In genomic region chr20:63748356-63749270, GRCh38 we compare ENCODE assay signal across 23 cellular contexts. TPM values are rescaled to one million over a fixed set of nuclear protein-coding genes. Genes with fewer than 3 reads are reported as not detected.
DNase-seq lines count a peak whose midpoint lies in the region; ATAC-seq, FAIRE-seq and TF ChIP-seq lines count a peak whose summit lies in the region.
"Had no signal": no experiment of that assay in that cellular context is flagged by ENCODE, and none has a peak within 500 bp of the region (broad histone marks: within the 10 kb centered on the region; RNA-seq: fewer than 3 reads in every experiment).

No MANE protein-coding gene starts in this region.

- 0 out of 22 replicates have a peak overlapping the region, but pooled peaks of 2 of the 11 experiments have one; percentile 18 to 33 for H3K9ac ChIP-seq in BLaER1 treated with 17β-estradiol and CSF1 and Interleukin-3, amounts not matched to agents 10 nM and 100 nM
- H3K9ac ChIP-seq in HepG2 (ENCODE audit: insufficient read depth, low read depth, low read length), result no peak overlapping the region

- TF ChIP-seq RAD21 in HepG2 (CRISPR knock-in tag; IDR thresholded peaks at IDR 0.05), result no peak

- intact Hi-C loops in HepG2 (cut with micrococcal nuclease; ENCODE audit: unreplicated experiment), result loop anchor here (10.0 kb wide), 1 partner anchor 116 kb away; the partner anchor contains the start of genes ABHD16B and TPD52L2

- peak overlapping the region in 1 of 11 experiments; percentile 6; a peak in 1 of 22 replicates for H3K27ac ChIP-seq in BLaER1 treated with 17β-estradiol and CSF1 and Interleukin-3, amounts not matched to agents 10 nM and 100 nM
- no peak overlapping the region for H3K27ac ChIP-seq in RWPE2 (ENCODE audit: poor library complexity, severe bottlenecking)
- H3K27ac ChIP-seq in HepG2 (ENCODE audit: extremely low read length, insufficient read depth, low read length), result no peak overlapping the region
- H3K27ac ChIP-seq in brain microvascular endothelial cell, result no peak overlapping the region
- H3K27ac ChIP-seq: gastroesophageal sphincter, pancreas, SJSA1, vagina had no signal

- in situ Hi-C loops in HepG2 (cut with HindIII; ENCODE audit: extremely low pct_ligation_motif_present, low pct_unique_long_range_greater_than_20kb), result no loop called here
- in situ Hi-C loops in brain microvascular endothelial cell (cut with HindIII; ENCODE audit: low pct_ligation_motif_present, low sequenced_read_pairs), result no loop called here

- WGBS in HepG2 (ENCODE audit: low lambda C conversion rate), result 65% methylated on average over 20 of the region's 24 CpGs

- peaks cover 1 to 14% (median 2%) of the 10 kb centered on the region in 11 experiments; a peak in 16 of 22 replicates for H3K36me3 ChIP-seq in BLaER1 treated with 17β-estradiol and CSF1 and Interleukin-3, amounts not matched to agents 10 nM and 100 nM
- H3K36me3 ChIP-seq in RWPE2 (ENCODE audit: low read depth), result peaks cover 7% of the 10 kb centered on the region
- peaks cover 3 to 4% of the 10 kb centered on the region in 2 experiments; a peak in 4 of 5 replicates for H3K36me3 ChIP-seq in HepG2 (replicated peaks in 1 of 2; ENCODE audit: control insufficient read depth in 1 of 2, insufficient read depth in 2 of 2, low read length in 2 of 2)
- H3K36me3 ChIP-seq in brain microvascular endothelial cell (replicated peaks), result no peaks in the 10 kb centered on the region
- H3K36me3 ChIP-seq: pancreas had no signal

- no peak for FAIRE-seq in HepG2 (lab: Jason Lieb, UNC)
- FAIRE-seq: GM12892, pancreas had no signal

- ATAC-seq in RWPE2 (ENCODE audit: low read depth) (no peak), HepG2 (peak; percentile 0), HG03196 (IDR thresholded peaks at IDR 0.05; ENCODE audit: unreplicated experiment) (no peak), GM18858 (IDR thresholded peaks at IDR 0.05; ENCODE audit: unreplicated experiment) (no peak)
- ATAC-seq: gastroesophageal sphincter had no signal

- no peak overlapping the region for H3K4me3 ChIP-seq in BLaER1 treated with 17β-estradiol and CSF1 and Interleukin-3, amounts not matched to agents 10 nM and 100 nM
- no peak overlapping the region for H3K4me3 ChIP-seq in RWPE2 (ENCODE audit: severe bottlenecking)
- H3K4me3 ChIP-seq in HepG2 (replicated peaks in 1 of 3; ENCODE audit: insufficient read depth in 1 of 3, low read depth in 2 of 3, low read length in 3 of 3), result no peak overlapping the region; a peak in 1 of 6 replicates
- no peak overlapping the region for H3K4me3 ChIP-seq in brain microvascular endothelial cell (ENCODE audit: low read depth, low read length)
- H3K4me3 ChIP-seq: gastroesophageal sphincter, pancreas, SJSA1, vagina had no signal

- TF ChIP-seq CTCF in RWPE2 (IDR thresholded peaks at IDR 0.05; ENCODE audit: poor library complexity, severe bottlenecking) (no peak), HepG2 (CRISPR knock-in tag; IDR thresholded peaks at IDR 0.05) (no peak), brain microvascular endothelial cell (IDR thresholded peaks at IDR 0.05; ENCODE audit: low read depth, low read length, missing control alignments) (no peak)

- peak; percentile 12 for DNase-seq in AG08396 (ENCODE audit: low spot score)
- peak; percentile 88 for DNase-seq in RWPE2 (ENCODE audit: low spot score)
- no peak for DNase-seq in HepG2 (ENCODE audit: low spot score)
- DNase-seq in brain microvascular endothelial cell, result no peak
- DNase-seq: activated CD4-positive, alpha-beta T cell treated with anti-CD3 and anti-CD28 coated beads for 4 hours; activated T-cell treated with anti-CD3 and anti-CD28 coated beads for 4 hours; DMS153; erythroblast; HFFc6; left ventricle myocardium superior; NCI-H1436; NCI-H2171 treated with DMSO at 0.1 percent for 48 hours; NCI-H69; OCI-M1; stimulated activated CD4-positive, alpha-beta T cell treated with anti-CD3 and anti-CD28 coated beads, Interleukin-2, amount 100 ng/mL, for 24 hours had no signal

- TF ChIP-seq EP300 in HepG2 (IDR thresholded peaks at IDR 0.05; ENCODE audit: low read depth in 2 of 2, low read length in 2 of 2) (no peak), HepG2 (CRISPR knock-in tag; IDR thresholded peaks at IDR 0.05; ENCODE audit: borderline replicate concordance) (no peak)

- peak overlapping the region in 7 of 11 experiments; percentile 54 to 77 (median 65); a peak in 10 of 22 replicates for H3K4me2 ChIP-seq in BLaER1 treated with 17β-estradiol and CSF1 and Interleukin-3, amounts not matched to agents 10 nM and 100 nM
- H3K4me2 ChIP-seq in HepG2 (ENCODE audit: low read depth, low read length), result peak overlapping the region; percentile 44

- H3K79me2 ChIP-seq in HepG2 (ENCODE audit: insufficient read depth, low read length), result no peaks in the 10 kb centered on the region

- CTCF ChIA-PET in HepG2 (lab: Yijun Ruan, JAX; ENCODE audit: low intra/inter-chr PET ratio, low total read pairs), result no interaction called here

- TF ChIP-seq POLR2A in HepG2 (IDR thresholded peaks at IDR 0.05; ENCODE audit: insufficient read depth in 1 of 2, low read depth in 2 of 2, low read length in 2 of 2), result no peak; a peak in 1 of 4 replicates

- H3K9me3 ChIP-seq in BLaER1 treated with 17β-estradiol and CSF1 and Interleukin-3, amounts not matched to agents 10 nM and 100 nM (replicated peaks in 1 of 11), result no peaks in the 10 kb centered on the region
- H3K9me3 ChIP-seq in RWPE2 (ENCODE audit: severe bottlenecking) (no peaks in the 10 kb centered on the region), HepG2 (ENCODE audit: low read length) (no peaks in the 10 kb centered on the region)
- H3K9me3 ChIP-seq: gastroesophageal sphincter, pancreas, SJSA1, vagina had no signal

- H3K4me1 ChIP-seq in BLaER1 treated with 17β-estradiol and CSF1 and Interleukin-3, amounts not matched to agents 10 nM and 100 nM, result peaks cover 8 to 61% (median 53%) of the 10 kb centered on the region in 10 experiments
- H3K4me1 ChIP-seq in RWPE2 (ENCODE audit: insufficient read depth, poor library complexity, severe bottlenecking), result no peaks in the 10 kb centered on the region
- H3K4me1 ChIP-seq in HepG2 (ENCODE audit: insufficient read depth, low read length), result peaks cover 62% of the 10 kb centered on the region
- H3K4me1 ChIP-seq: gastroesophageal sphincter, pancreas, SJSA1, vagina had no signal

- H3K27me3 ChIP-seq in BLaER1 treated with 17β-estradiol and CSF1 and Interleukin-3, amounts not matched to agents 10 nM and 100 nM, result no peaks in the 10 kb centered on the region
- H3K27me3 ChIP-seq in RWPE2 (ENCODE audit: insufficient read depth, poor library complexity, severe bottlenecking), result no peaks in the 10 kb centered on the region
- no peaks in the 10 kb centered on the region; a peak in 1 of 5 replicates for H3K27me3 ChIP-seq in HepG2 (ENCODE audit: control insufficient read depth in 1 of 2, insufficient read depth in 2 of 2, low read length in 2 of 2)
- no peaks in the 10 kb centered on the region for H3K27me3 ChIP-seq in brain microvascular endothelial cell (replicated peaks)
- H3K27me3 ChIP-seq: gastroesophageal sphincter, pancreas, SJSA1, vagina had no signal

- peaks cover 0 to 25% (median 0%) of the 10 kb centered on the region in 11 experiments; a peak in 6 of 22 replicates for H4K20me1 ChIP-seq in BLaER1 treated with 17β-estradiol and CSF1 and Interleukin-3, amounts not matched to agents 10 nM and 100 nM
- H4K20me1 ChIP-seq in HepG2 (ENCODE audit: insufficient read depth, low read length), result no peaks in the 10 kb centered on the region

- POLR2A ChIA-PET in HepG2 (lab: Yijun Ruan, JAX), result interaction anchor here (1.0 to 5.1 kb wide), 4 partner anchors 7 to 208 kb away, joined by 3 to 28 read pairs (median 7); partner anchors contain the start of genes LIME1, SLC2A4RG, TPD52L2 and UCKL1

- no TSS peak for BruUV-seq in HepG2 (replicated peaks; lab: Mats Ljungman, UMichigan)

- H2AFZ ChIP-seq in HepG2 (ENCODE audit: low read length), result no peak overlapping the region

RNA-seq across cellular contexts. Expression of gene SLC2A4RG, which starts 9.0 kb away (rescaled TPM):
- total RNA-seq in HepG2 (2016; rRNA removed; fragmentation: Illumina TruSeq; extraction: Trizol), result 47.4 and 91.4 TPM in 2 replicates
- 129 and 134 TPM in 2 replicates for total RNA-seq in HepG2 (2016; cell fraction: cytosol; rRNA removed; fragmentation: Illumina TruSeq; extraction: Trizol; ENCODE audit: low read depth)
- total RNA-seq in HepG2 (2016; cell fraction: insoluble cytoplasmic fraction; rRNA removed; fragmentation: Illumina TruSeq; extraction: Trizol), result 39.6 and 94.5 TPM in 2 replicates
- 171 and 186 TPM in 2 replicates for total RNA-seq in HepG2 (2016; cell fraction: membrane; rRNA removed; fragmentation: Illumina TruSeq; extraction: Trizol)
- total RNA-seq in HepG2 (2016; cell fraction: nucleus; rRNA removed; fragmentation: Illumina TruSeq; extraction: Trizol), result 92.1 and 130 TPM in 2 replicates
- 95.9 and 105 TPM in 2 replicates for polyA plus RNA-seq in HepG2 (2011; rRNA removed)
- polyA plus RNA-seq in HepG2 (2011; cell fraction: cytosol; rRNA removed), result 36.7 and 62.3 TPM in 2 replicates
- polyA plus RNA-seq in HepG2 (2011; cell fraction: nucleus; rRNA removed), result 581 and 754 TPM in 2 replicates
- polyA plus RNA-seq in HepG2 (2012), result 65.4 and 92.2 TPM in 2 replicates
- 354 and 372 TPM in 2 replicates for polyA plus RNA-seq in HepG2 (2016; cell fraction: cytosol; fragmentation: Illumina TruSeq; extraction: Trizol; ENCODE audit: low read depth)
- 107 and 130 TPM in 2 replicates for polyA plus RNA-seq in HepG2 (2016; cell fraction: insoluble cytoplasmic fraction; fragmentation: Illumina TruSeq; extraction: Trizol; ENCODE audit: low read depth)
- polyA plus RNA-seq in HepG2 (2016; cell fraction: membrane; fragmentation: Illumina TruSeq; extraction: Trizol; ENCODE audit: low read depth), result 352 and 381 TPM in 2 replicates
- polyA plus RNA-seq in HepG2 (2016; cell fraction: nucleus; fragmentation: Illumina TruSeq; extraction: Trizol; ENCODE audit: insufficient read depth, low read depth), result 510 and 535 TPM in 2 replicates
- polyA minus RNA-seq in HepG2 (2011; rRNA and poly(A)+ RNA removed; ENCODE audit: low replicate concordance), result 23.9 and 51.3 TPM in 2 replicates
- polyA minus RNA-seq in HepG2 (2011; cell fraction: cytosol; rRNA and poly(A)+ RNA removed), result 24.3 and 27.0 TPM in 2 replicates
- polyA minus RNA-seq in HepG2 (2011; cell fraction: nucleus; rRNA and poly(A)+ RNA removed), result 61.3 and 75.8 TPM in 2 replicates

RNA-seq across cellular contexts. Expression of gene LIME1, which starts 12.1 kb away (rescaled TPM):
- 51.5 and 61.5 TPM in 2 replicates for total RNA-seq in HepG2 (2016; rRNA removed; fragmentation: Illumina TruSeq; extraction: Trizol)
- total RNA-seq in HepG2 (2016; cell fraction: cytosol; rRNA removed; fragmentation: Illumina TruSeq; extraction: Trizol; ENCODE audit: low read depth), result 59.8 and 81.2 TPM in 2 replicates
- total RNA-seq in HepG2 (2016; cell fraction: insoluble cytoplasmic fraction; rRNA removed; fragmentation: Illumina TruSeq; extraction: Trizol), result 46.5 and 57.9 TPM in 2 replicates
- total RNA-seq in HepG2 (2016; cell fraction: membrane; rRNA removed; fragmentation: Illumina TruSeq; extraction: Trizol), result 59.4 and 77.4 TPM in 2 replicates
- 31.7 and 32.4 TPM in 2 replicates for total RNA-seq in HepG2 (2016; cell fraction: nucleus; rRNA removed; fragmentation: Illumina TruSeq; extraction: Trizol)
- polyA plus RNA-seq in HepG2 (2011; rRNA removed), result 13.0 and 23.5 TPM in 2 replicates
- polyA plus RNA-seq in HepG2 (2011; cell fraction: cytosol; rRNA removed), result 20.4 and 43.4 TPM in 2 replicates
- polyA plus RNA-seq in HepG2 (2011; cell fraction: nucleus; rRNA removed), result 145 and 202 TPM in 2 replicates
- polyA plus RNA-seq in HepG2 (2012), result 14.6 and 20.3 TPM in 2 replicates
- 90.7 and 108 TPM in 2 replicates for polyA plus RNA-seq in HepG2 (2016; cell fraction: cytosol; fragmentation: Illumina TruSeq; extraction: Trizol; ENCODE audit: low read depth)
- polyA plus RNA-seq in HepG2 (2016; cell fraction: insoluble cytoplasmic fraction; fragmentation: Illumina TruSeq; extraction: Trizol; ENCODE audit: low read depth), result 72.4 and 82.2 TPM in 2 replicates
- 75.9 and 77.5 TPM in 2 replicates for polyA plus RNA-seq in HepG2 (2016; cell fraction: membrane; fragmentation: Illumina TruSeq; extraction: Trizol; ENCODE audit: low read depth)
- polyA plus RNA-seq in HepG2 (2016; cell fraction: nucleus; fragmentation: Illumina TruSeq; extraction: Trizol; ENCODE audit: insufficient read depth, low read depth), result 89.9 and 96.0 TPM in 2 replicates
- 2.1 and 20.3 TPM in 2 replicates for polyA minus RNA-seq in HepG2 (2011; rRNA and poly(A)+ RNA removed; ENCODE audit: low replicate concordance)
- polyA minus RNA-seq in HepG2 (2011; cell fraction: cytosol; rRNA and poly(A)+ RNA removed), result 22.2 and 31.7 TPM in 2 replicates
- 13.2 and 15.8 TPM in 2 replicates for polyA minus RNA-seq in HepG2 (2011; cell fraction: nucleus; rRNA and poly(A)+ RNA removed)

RNA-seq across cellular contexts. Expression of gene ZGPAT, which starts 40.8 kb away (rescaled TPM):
- total RNA-seq in HepG2 (2016; rRNA removed; fragmentation: Illumina TruSeq; extraction: Trizol), result 40.2 and 41.9 TPM in 2 replicates
- 34.8 and 37.0 TPM in 2 replicates for total RNA-seq in HepG2 (2016; cell fraction: cytosol; rRNA removed; fragmentation: Illumina TruSeq; extraction: Trizol; ENCODE audit: low read depth)
- 37.7 and 46.6 TPM in 2 replicates for total RNA-seq in HepG2 (2016; cell fraction: insoluble cytoplasmic fraction; rRNA removed; fragmentation: Illumina TruSeq; extraction: Trizol)
- 18.3 and 22.0 TPM in 2 replicates for total RNA-seq in HepG2 (2016; cell fraction: membrane; rRNA removed; fragmentation: Illumina TruSeq; extraction: Trizol)
- 23.9 and 24.8 TPM in 2 replicates for total RNA-seq in HepG2 (2016; cell fraction: nucleus; rRNA removed; fragmentation: Illumina TruSeq; extraction: Trizol)
- polyA plus RNA-seq in HepG2 (2011; rRNA removed), result 23.0 and 32.8 TPM in 2 replicates
- polyA plus RNA-seq in HepG2 (2011; cell fraction: cytosol; rRNA removed), result 17.1 and 24.8 TPM in 2 replicates
- polyA plus RNA-seq in HepG2 (2011; cell fraction: nucleus; rRNA removed), result 93.0 and 104 TPM in 2 replicates
- 16.8 and 17.7 TPM in 2 replicates for polyA plus RNA-seq in HepG2 (2012)
- polyA plus RNA-seq in HepG2 (2016; cell fraction: cytosol; fragmentation: Illumina TruSeq; extraction: Trizol; ENCODE audit: low read depth), result 4.5 and 5.1 TPM in 2 replicates
- polyA plus RNA-seq in HepG2 (2016; cell fraction: insoluble cytoplasmic fraction; fragmentation: Illumina TruSeq; extraction: Trizol; ENCODE audit: low read depth), result 36.0 and 43.8 TPM in 2 replicates
- 9.1 and 10.0 TPM in 2 replicates for polyA plus RNA-seq in HepG2 (2016; cell fraction: membrane; fragmentation: Illumina TruSeq; extraction: Trizol; ENCODE audit: low read depth)
- 70.9 and 80.9 TPM in 2 replicates for polyA plus RNA-seq in HepG2 (2016; cell fraction: nucleus; fragmentation: Illumina TruSeq; extraction: Trizol; ENCODE audit: insufficient read depth, low read depth)
- polyA minus RNA-seq in HepG2 (2011; rRNA and poly(A)+ RNA removed; ENCODE audit: low replicate concordance), result 12.8 and 40.1 TPM in 2 replicates
- 9.3 and 9.5 TPM in 2 replicates for polyA minus RNA-seq in HepG2 (2011; cell fraction: cytosol; rRNA and poly(A)+ RNA removed)
- 13.8 and 15.9 TPM in 2 replicates for polyA minus RNA-seq in HepG2 (2011; cell fraction: nucleus; rRNA and poly(A)+ RNA removed)

RNA-seq across cellular contexts. Expression of gene ARFRP1, which starts 40.8 kb away (rescaled TPM):
- 33.7 and 51.1 TPM in 2 replicates for total RNA-seq in HepG2 (2016; rRNA removed; fragmentation: Illumina TruSeq; extraction: Trizol)
- total RNA-seq in HepG2 (2016; cell fraction: cytosol; rRNA removed; fragmentation: Illumina TruSeq; extraction: Trizol; ENCODE audit: low read depth), result 9.6 and 11.5 TPM in 2 replicates
- total RNA-seq in HepG2 (2016; cell fraction: insoluble cytoplasmic fraction; rRNA removed; fragmentation: Illumina TruSeq; extraction: Trizol), result 31.8 and 53.2 TPM in 2 replicates
- total RNA-seq in HepG2 (2016; cell fraction: membrane; rRNA removed; fragmentation: Illumina TruSeq; extraction: Trizol), result 22.2 and 23.1 TPM in 2 replicates
- 37.5 and 46.0 TPM in 2 replicates for total RNA-seq in HepG2 (2016; cell fraction: nucleus; rRNA removed; fragmentation: Illumina TruSeq; extraction: Trizol)
- 32.0 and 42.8 TPM in 2 replicates for polyA plus RNA-seq in HepG2 (2011; rRNA removed)
- polyA plus RNA-seq in HepG2 (2011; cell fraction: cytosol; rRNA removed), result 48.5 and 49.6 TPM in 2 replicates
- 123 and 125 TPM in 2 replicates for polyA plus RNA-seq in HepG2 (2011; cell fraction: nucleus; rRNA removed)
- 26.6 and 30.7 TPM in 2 replicates for polyA plus RNA-seq in HepG2 (2012)
- 8.8 and 9.1 TPM in 2 replicates for polyA plus RNA-seq in HepG2 (2016; cell fraction: cytosol; fragmentation: Illumina TruSeq; extraction: Trizol; ENCODE audit: low read depth)
- polyA plus RNA-seq in HepG2 (2016; cell fraction: insoluble cytoplasmic fraction; fragmentation: Illumina TruSeq; extraction: Trizol; ENCODE audit: low read depth), result 30.0 and 34.6 TPM in 2 replicates
- polyA plus RNA-seq in HepG2 (2016; cell fraction: membrane; fragmentation: Illumina TruSeq; extraction: Trizol; ENCODE audit: low read depth), result 12.6 and 13.5 TPM in 2 replicates
- polyA plus RNA-seq in HepG2 (2016; cell fraction: nucleus; fragmentation: Illumina TruSeq; extraction: Trizol; ENCODE audit: insufficient read depth, low read depth), result 86.0 and 91.0 TPM in 2 replicates
- 28.5 and 35.1 TPM in 2 replicates for polyA minus RNA-seq in HepG2 (2011; rRNA and poly(A)+ RNA removed; ENCODE audit: low replicate concordance)
- 10.4 and 12.4 TPM in 2 replicates for polyA minus RNA-seq in HepG2 (2011; cell fraction: cytosol; rRNA and poly(A)+ RNA removed)
- polyA minus RNA-seq in HepG2 (2011; cell fraction: nucleus; rRNA and poly(A)+ RNA removed), result 55.9 and 67.1 TPM in 2 replicates

RNA-seq across cellular contexts. Expression of gene TNFRSF6B, which starts 52.2 kb away (rescaled TPM):
- total RNA-seq in HepG2 (2016; rRNA removed; fragmentation: Illumina TruSeq; extraction: Trizol), result not detected in 2 replicates
- total RNA-seq in HepG2 (2016; cell fraction: cytosol; rRNA removed; fragmentation: Illumina TruSeq; extraction: Trizol; ENCODE audit: low read depth), result not detected in 2 replicates
- total RNA-seq in HepG2 (2016; cell fraction: insoluble cytoplasmic fraction; rRNA removed; fragmentation: Illumina TruSeq; extraction: Trizol), result not detected in 2 replicates
- total RNA-seq in HepG2 (2016; cell fraction: membrane; rRNA removed; fragmentation: Illumina TruSeq; extraction: Trizol), result not detected in 2 replicates
- not detected in 2 replicates for total RNA-seq in HepG2 (2016; cell fraction: nucleus; rRNA removed; fragmentation: Illumina TruSeq; extraction: Trizol)
- 0.24 and 0.86 TPM in 2 replicates for polyA plus RNA-seq in HepG2 (2011; rRNA removed)
- polyA plus RNA-seq in HepG2 (2011; cell fraction: cytosol; rRNA removed), result 0.45 and 1.3 TPM in 2 replicates
- polyA plus RNA-seq in HepG2 (2011; cell fraction: nucleus; rRNA removed), result 22.5 and 36.0 TPM in 2 replicates
- polyA plus RNA-seq in HepG2 (2012), result 0.55 TPM in 1 of 2 replicates, not detected in the other
- polyA plus RNA-seq in HepG2 (2016; cell fraction: cytosol; fragmentation: Illumina TruSeq; extraction: Trizol; ENCODE audit: low read depth), result 0.45 and 0.48 TPM in 2 replicates
- polyA plus RNA-seq in HepG2 (2016; cell fraction: insoluble cytoplasmic fraction; fragmentation: Illumina TruSeq; extraction: Trizol; ENCODE audit: low read depth), result 0.32 TPM in 1 of 2 replicates, not detected in the other
- 0.37 and 0.71 TPM in 2 replicates for polyA plus RNA-seq in HepG2 (2016; cell fraction: membrane; fragmentation: Illumina TruSeq; extraction: Trizol; ENCODE audit: low read depth)
- not detected in 2 replicates for polyA plus RNA-seq in HepG2 (2016; cell fraction: nucleus; fragmentation: Illumina TruSeq; extraction: Trizol; ENCODE audit: insufficient read depth, low read depth)
- polyA minus RNA-seq in HepG2 (2011; rRNA and poly(A)+ RNA removed; ENCODE audit: low replicate concordance), result not detected in 2 replicates
- polyA minus RNA-seq in HepG2 (2011; cell fraction: cytosol; rRNA and poly(A)+ RNA removed), result not detected in 2 replicates
- not detected in 2 replicates for polyA minus RNA-seq in HepG2 (2011; cell fraction: nucleus; rRNA and poly(A)+ RNA removed)

Comparison
In these comparisons a context has a peak if more than half of its experiments do, and no peak if none do; other contexts are left out.
1. DNase-seq: peak in AG08396 (single experiment) and RWPE2 (single experiment); none in HepG2 (single experiment) and brain microvascular endothelial cell (single experiment).